In genomic region chr6:47862731-47863130, GRCh38 we compare ENCODE assay signal across 7 cellular contexts.
"Had no signal": no experiment of that assay in that cellular context is flagged by ENCODE, and none has a peak within 500 bp of the region (broad histone marks: within the 10 kb centered on the region; RNA-seq: fewer than 3 reads in every experiment).

No MANE protein-coding gene starts in this region.

- FAIRE-seq: HTR-8/SVneo, K562 had no signal

- ATAC-seq: K562 had no signal

- DNase-seq: GM23248, GOT3, H7, IMR-90, KG1 had no signal
